Comparison of ENCODE assay signal across 1 cellular context in the genomic region with DNA sequence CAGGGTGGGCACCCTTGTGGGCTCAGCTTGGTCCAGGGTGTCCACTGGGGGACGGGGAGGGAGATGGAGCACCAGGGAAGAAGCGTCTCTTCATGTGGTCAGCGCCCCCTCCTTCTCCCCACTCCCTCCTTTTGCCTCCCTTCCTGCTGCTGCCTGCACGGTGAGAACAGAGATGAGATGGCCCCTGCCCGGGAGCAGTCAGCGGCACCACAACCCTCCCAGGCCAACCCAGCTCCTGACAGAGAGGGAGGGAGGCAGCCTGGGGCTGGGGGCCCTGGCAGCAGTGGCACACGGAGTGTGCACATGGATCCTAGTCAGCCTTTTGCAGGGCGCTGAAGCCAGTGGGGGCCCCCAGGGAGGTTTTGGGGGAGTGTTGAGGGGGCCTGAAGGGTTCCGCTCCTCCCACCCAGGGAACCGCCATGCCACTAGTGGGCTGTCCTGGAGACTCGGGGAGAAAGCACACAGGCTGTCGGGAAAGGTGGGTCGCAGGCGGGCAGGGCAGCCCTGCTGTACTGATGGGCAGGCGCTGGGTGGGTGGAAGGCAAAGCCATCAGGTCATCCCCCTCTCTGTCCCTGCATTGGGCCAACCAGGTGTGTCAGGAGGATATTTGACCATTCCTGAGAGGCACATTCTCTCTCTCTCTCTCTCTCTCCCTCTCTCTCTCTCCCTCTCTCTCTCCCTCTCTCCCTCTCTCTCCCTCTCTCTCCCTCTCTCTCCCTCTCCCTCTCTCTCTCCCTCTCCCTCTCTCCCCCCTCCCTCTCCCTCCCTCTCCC.
TF ChIP-seq lines count a peak whose summit lies in the region.

No MANE protein-coding gene starts in this region.

TF ChIP-seq in GM23338, 12 proteins besides CTCF, POLR2A, EP300 and RAD21 (continued from another document):
- TF ChIP-seq REST (IDR thresholded peaks at IDR 0.05; ENCODE audit: unreplicated experiment) (no peak), NANOG (IDR thresholded peaks at IDR 0.05; ENCODE audit: borderline replicate concordance) (no peak), ZNF114 (CRISPR knock-in tag; IDR thresholded peaks at IDR 0.05) (no peak), POLR2AphosphoS5 (IDR thresholded peaks at IDR 0.05; ENCODE audit: low read depth) (no peak), EZH2 (IDR thresholded peaks at IDR 0.05; ENCODE audit: low read depth, unreplicated experiment) (no peak)
- TF ChIP-seq, protein P1, sequence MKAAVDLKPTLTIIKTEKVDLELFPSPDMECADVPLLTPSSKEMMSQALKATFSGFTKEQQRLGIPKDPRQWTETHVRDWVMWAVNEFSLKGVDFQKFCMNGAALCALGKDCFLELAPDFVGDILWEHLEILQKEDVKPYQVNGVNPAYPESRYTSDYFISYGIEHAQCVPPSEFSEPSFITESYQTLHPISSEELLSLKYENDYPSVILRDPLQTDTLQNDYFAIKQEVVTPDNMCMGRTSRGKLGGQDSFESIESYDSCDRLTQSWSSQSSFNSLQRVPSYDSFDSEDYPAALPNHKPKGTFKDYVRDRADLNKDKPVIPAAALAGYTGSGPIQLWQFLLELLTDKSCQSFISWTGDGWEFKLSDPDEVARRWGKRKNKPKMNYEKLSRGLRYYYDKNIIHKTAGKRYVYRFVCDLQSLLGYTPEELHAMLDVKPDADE (IDR thresholded peaks at IDR 0.05) = no peak
